25 cellular contexts compared by ENCODE assay signal in the genomic region with DNA sequence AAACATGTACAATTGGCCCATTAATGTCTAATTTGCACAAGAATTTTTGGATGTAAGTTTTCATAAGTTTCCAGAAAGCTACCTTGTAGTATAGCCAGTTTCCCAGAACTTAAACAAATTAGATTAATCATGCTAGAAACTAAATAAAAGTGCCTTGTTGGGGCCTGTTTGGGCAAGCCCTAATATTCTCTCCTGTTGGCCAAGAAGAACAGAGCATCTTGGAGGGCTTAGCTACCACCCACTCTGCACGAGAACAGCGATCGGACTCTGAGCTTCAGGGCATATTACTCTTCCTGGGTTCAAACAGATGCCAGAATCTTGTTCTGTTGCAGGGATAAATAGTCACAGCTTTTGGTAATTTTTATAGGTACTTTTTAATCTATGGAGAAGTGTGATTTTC.
A peak's percentile ranks its signal among the peaks of the same experiment; 100 is the strongest.
DNase-seq lines count a peak whose midpoint lies in the region; ATAC-seq, FAIRE-seq and TF ChIP-seq lines count a peak whose summit lies in the region.
"Had no signal": no experiment of that assay in that cellular context is flagged by ENCODE, and none has a peak within 500 bp of the region (broad histone marks: within the 10 kb centered on the region; RNA-seq: fewer than 3 reads in every experiment).

No MANE protein-coding gene starts in this region.

- ATAC-seq in foreskin keratinocyte, result peak; percentile 60
- ATAC-seq in naive thymus-derived CD4-positive, alpha-beta T cell, result no peak
- ATAC-seq: A549, GM23338, HCT116 had no signal

- H3K9me3 Mint-ChIP-seq in nephron progenitor cell, result no peaks in the 10 kb centered on the region
- peaks cover 0 to 2% (median 0%) of the 10 kb centered on the region in 11 donors for H3K9me3 Mint-ChIP-seq in naive thymus-derived CD4-positive, alpha-beta T cell
- H3K9me3 Mint-ChIP-seq: CD14-positive monocyte; CD4-positive, alpha-beta T cell; CD8-positive, alpha-beta memory T cell; GM23338; H9 had no signal

- peak overlapping the region; percentile 36 for H3K27ac Mint-ChIP-seq in nephron progenitor cell
- no peak overlapping the region for H3K27ac Mint-ChIP-seq in naive thymus-derived CD4-positive, alpha-beta T cell
- H3K27ac Mint-ChIP-seq: CD14-positive monocyte; CD4-positive, alpha-beta T cell; CD8-positive, alpha-beta memory T cell; GM23338; H9 had no signal

- H3K36me3 Mint-ChIP-seq in nephron progenitor cell (ENCODE audit: low read depth), result no peaks in the 10 kb centered on the region
- no peaks in the 10 kb centered on the region for H3K36me3 Mint-ChIP-seq in naive thymus-derived CD4-positive, alpha-beta T cell
- H3K36me3 Mint-ChIP-seq: CD14-positive monocyte; CD8-positive, alpha-beta memory T cell had no signal

- TF ChIP-seq CTCF in RWPE1 (conservative IDR thresholded peaks at IDR 0.05; ENCODE audit: low read depth) (no peak), bronchial epithelial cell (IDR thresholded peaks at IDR 0.05; ENCODE audit: insufficient read depth, low read length, severe bottlenecking) (no peak), foreskin keratinocyte (conservative IDR thresholded peaks at IDR 0.05) (no peak), nephron progenitor cell (IDR thresholded peaks at IDR 0.05) (no peak), tibial artery (IDR thresholded peaks at IDR 0.05) (no peak)

- no peaks in the 10 kb centered on the region for H3K27me3 ChIP-seq in bronchial epithelial cell (ENCODE audit: control insufficient read depth, insufficient read depth, low read length)
- H3K27me3 ChIP-seq in foreskin keratinocyte, result no peaks in the 10 kb centered on the region
- H3K27me3 ChIP-seq in naive thymus-derived CD4-positive, alpha-beta T cell (ENCODE audit: control insufficient read depth in 2 of 2, insufficient read depth in 2 of 2, low read length in 2 of 2), result peaks cover 0 to 4% of the 10 kb centered on the region in 2 donors
- no peaks in the 10 kb centered on the region for H3K27me3 ChIP-seq in tibial artery
- H3K27me3 ChIP-seq: BE2C; BLaER1 treated with 17β-estradiol and CSF1 and Interleukin-3, amounts not matched to agents 10 nM and 100 nM had no signal

- no peaks in the 10 kb centered on the region for H3K27me3 Mint-ChIP-seq in nephron progenitor cell (ENCODE audit: low read depth, poor library complexity)
- peaks cover 0 to 43% (median 32%) of the 10 kb centered on the region in 5 donors for H3K27me3 Mint-ChIP-seq in naive thymus-derived CD4-positive, alpha-beta T cell

- POLR2A ChIA-PET in RWPE1 (lab: Yijun Ruan, JAX; ENCODE audit: low non-redundant PET), result no interaction called here
- POLR2A ChIA-PET in naive thymus-derived CD4-positive, alpha-beta T cell (lab: Charles Lee), result no interaction called here

- no peak for FAIRE-seq in bronchial epithelial cell (lab: Jason Lieb, UNC)
- FAIRE-seq: A549, GM12891, GM18507 had no signal

- no peak overlapping the region for H3K4me3 Mint-ChIP-seq in nephron progenitor cell
- H3K4me3 Mint-ChIP-seq in naive thymus-derived CD4-positive, alpha-beta T cell, result no peak overlapping the region
- H3K4me3 Mint-ChIP-seq: CD14-positive monocyte; CD4-positive, alpha-beta T cell; CD8-positive, alpha-beta memory T cell; GM23338; H9 had no signal

- intact Hi-C loops in naive thymus-derived CD4-positive, alpha-beta T cell (cut with micrococcal nuclease), result no loop called here
- intact Hi-C loops in tibial artery (cut with DNase I; ENCODE audit: low total_unique reads), result no loop called here

- CTCF ChIA-PET in RWPE1 (lab: Yijun Ruan, JAX), result interaction anchor here (0.5 kb wide), 1 partner anchor 445 kb away, joined by 3 read pairs; no protein-coding TSS in a partner anchor
- CTCF ChIA-PET in naive thymus-derived CD4-positive, alpha-beta T cell (lab: Charles Lee), result no interaction called here

- DNase-seq in RWPE1 (ENCODE audit: low spot score), result peak; percentile 7
- DNase-seq in bronchial epithelial cell (ENCODE audit: low read depth), result peak; percentile 77
- DNase-seq in foreskin keratinocyte, result peak; percentile 16 to 55
- no peak for DNase-seq in nephron progenitor cell
- no peak for DNase-seq in naive thymus-derived CD4-positive, alpha-beta T cell
- DNase-seq in activated CD4-positive, alpha-beta T cell treated with anti-CD3 and anti-CD28 coated beads, Interleukin-2, amount 50 U/mL, for 4 hours, result no peak
- no peak for DNase-seq in tibial artery
- DNase-seq: 8988T; ACHN; AML-193; BE2C; Calu3; CD4-positive, alpha-beta T cell; CD8-positive, alpha-beta memory T cell; DMS53; DMS79 treated with DMSO at 0.1 percent for 48 hours; GF-D8; H9 had no signal

- no peak overlapping the region for H3K27ac ChIP-seq in RWPE1
- peak overlapping the region; percentile 4 for H3K27ac ChIP-seq in foreskin keratinocyte
- H3K27ac ChIP-seq in naive thymus-derived CD4-positive, alpha-beta T cell (ENCODE audit: low read depth, low read length), result no peak overlapping the region
- H3K27ac ChIP-seq in tibial artery, result no peak overlapping the region
- H3K27ac ChIP-seq: A549; BLaER1 treated with 17β-estradiol and CSF1 and Interleukin-3, amounts not matched to agents 10 nM and 100 nM had no signal

- H3K36me3 ChIP-seq in bronchial epithelial cell (ENCODE audit: control insufficient read depth, insufficient read depth, low read length) (no peaks in the 10 kb centered on the region), tibial artery (no peaks in the 10 kb centered on the region)
- no peaks in the 10 kb centered on the region for H3K36me3 ChIP-seq in naive thymus-derived CD4-positive, alpha-beta T cell (ENCODE audit: control insufficient read depth in 2 of 3, insufficient read depth in 3 of 3, low read length in 3 of 3)
- H3K36me3 ChIP-seq: BE2C; BLaER1 treated with 17β-estradiol and CSF1 and Interleukin-3, amounts not matched to agents 10 nM and 100 nM had no signal

- H3K4me1 ChIP-seq in foreskin keratinocyte (no peaks in the 10 kb centered on the region), tibial artery (no peaks in the 10 kb centered on the region)
- H3K4me1 ChIP-seq in naive thymus-derived CD4-positive, alpha-beta T cell (ENCODE audit: control insufficient read depth in 2 of 2, insufficient read depth in 2 of 2, low read length in 2 of 2), result no peaks in the 10 kb centered on the region
- H3K4me1 ChIP-seq: A549; BE2C; BLaER1 treated with 17β-estradiol and CSF1 and Interleukin-3, amounts not matched to agents 10 nM and 100 nM had no signal

- H3K4me1 Mint-ChIP-seq in nephron progenitor cell, result peaks cover 81% of the 10 kb centered on the region
- no peaks in the 10 kb centered on the region for H3K4me1 Mint-ChIP-seq in naive thymus-derived CD4-positive, alpha-beta T cell
- H3K4me1 Mint-ChIP-seq: CD14-positive monocyte; CD8-positive, alpha-beta memory T cell had no signal

- no peak overlapping the region for H3K4me3 ChIP-seq in bronchial epithelial cell (ENCODE audit: low read depth, low read length)
- no peak overlapping the region for H3K4me3 ChIP-seq in naive thymus-derived CD4-positive, alpha-beta T cell (ENCODE audit: low read length)
- H3K4me3 ChIP-seq in tibial artery, result no peak overlapping the region
- H3K4me3 ChIP-seq: A549; BLaER1 treated with 17β-estradiol and CSF1 and Interleukin-3, amounts not matched to agents 10 nM and 100 nM; GM23338 had no signal

- H3K9me3 ChIP-seq in naive thymus-derived CD4-positive, alpha-beta T cell (ENCODE audit: control insufficient read depth in 2 of 3, low read length in 3 of 3), result no peaks in the 10 kb centered on the region
- H3K9me3 ChIP-seq in tibial artery, result no peaks in the 10 kb centered on the region
- H3K9me3 ChIP-seq: A549; BE2C; BLaER1 treated with 17β-estradiol and CSF1 and Interleukin-3, amounts not matched to agents 10 nM and 100 nM had no signal

Comparison
In these comparisons a context has a peak if more than half of its experiments do, and no peak if none do; other contexts are left out.
1. DNase-seq: peak in RWPE1 (single experiment), bronchial epithelial cell (single experiment) and foreskin keratinocyte (2 of 2); none in nephron progenitor cell (single experiment), naive thymus-derived CD4-positive, alpha-beta T cell (0 of 9), activated CD4-positive, alpha-beta T cell treated with anti-CD3 and anti-CD28 coated beads, Interleukin-2, amount 50 U/mL, for 4 hours (0 of 2) and tibial artery (0 of 2).